Comparison of ENCODE assay signal across 12 cellular contexts in the genomic region with DNA sequence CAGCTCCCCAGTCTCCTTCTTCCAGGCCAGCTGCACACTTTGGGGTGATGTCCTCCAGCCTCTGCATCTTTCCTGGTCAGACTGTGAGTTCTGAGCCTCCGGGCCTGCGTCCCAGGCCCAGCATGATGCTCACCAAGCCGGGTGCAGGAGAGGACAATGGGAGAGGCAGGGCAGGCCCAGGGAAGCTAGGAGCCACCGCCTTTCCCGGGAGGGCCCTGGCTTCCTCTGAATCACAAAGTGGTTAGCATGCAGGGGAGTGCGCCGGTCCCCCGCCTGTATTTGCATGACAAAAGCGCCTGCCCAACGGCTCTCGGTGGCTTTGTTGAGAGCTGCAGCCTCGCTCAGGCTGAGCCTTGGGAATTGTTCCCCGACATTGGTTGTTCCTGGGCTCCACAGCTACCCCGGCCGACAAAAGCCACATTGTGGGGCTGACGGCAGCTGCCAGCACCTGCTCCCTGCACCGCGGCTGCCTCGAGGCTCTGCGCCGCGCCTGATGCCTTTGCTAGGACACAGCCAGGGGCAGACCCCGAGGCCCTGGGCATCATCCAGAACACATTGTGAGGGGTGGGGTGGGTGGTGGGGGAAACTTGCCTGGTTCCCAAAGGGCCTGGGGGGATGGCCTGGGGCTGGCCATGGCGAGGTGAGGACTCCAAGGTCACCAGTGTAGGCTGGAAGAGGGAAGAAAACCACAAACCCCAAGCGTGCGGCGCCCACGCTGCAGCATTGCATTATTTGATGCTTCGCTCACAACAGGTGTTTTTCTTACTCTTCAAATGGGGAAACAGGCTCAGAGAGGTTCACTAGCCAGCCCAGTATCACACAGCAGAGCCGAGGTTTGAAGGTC. TPM values are rescaled to one million over a fixed set of nuclear protein-coding genes. Genes with fewer than 3 reads are reported as not detected.
A peak's percentile ranks its signal among the peaks of the same experiment; 100 is the strongest.
DNase-seq lines count a peak whose midpoint lies in the region; ATAC-seq, FAIRE-seq and TF ChIP-seq lines count a peak whose summit lies in the region.
"Had no signal": no experiment of that assay in that cellular context is flagged by ENCODE, and none has a peak within 500 bp of the region (broad histone marks: within the 10 kb centered on the region; RNA-seq: fewer than 3 reads in every experiment).

No MANE protein-coding gene starts in this region.

- TF ChIP-seq POLR2A in GM12878 (IDR thresholded peaks at IDR 0.05; ENCODE audit: low read depth, low read length) = no peak

- H3K4me2 ChIP-seq in GM12878 (ENCODE audit: control insufficient read depth, insufficient read depth) = no peak overlapping the region

- H3K4me1 ChIP-seq in A673 (ENCODE audit: insufficient read depth, low read length, poor library complexity, severe bottlenecking) (peaks cover 16% of the 10 kb centered on the region), GM12878 (ENCODE audit: control insufficient read depth, insufficient read depth, low read length) (peaks cover 28% of the 10 kb centered on the region)

- intact Hi-C loops in A673 (cut with micrococcal nuclease; ENCODE audit: unreplicated experiment) (no loop called here), GM12878 (cut with micrococcal nuclease; ENCODE audit: unreplicated experiment) (loop anchor here (5.0 kb wide), 1 partner anchor 39 kb away; no protein-coding TSS in a partner anchor)

- in situ Hi-C loops in GM12878 (cut with MboI) = no loop called here

- no peak for FAIRE-seq in GM12878 (lab: Jason Lieb, UNC)
- FAIRE-seq: endometrium had no signal

- H3K9me3 ChIP-seq in A673 (ENCODE audit: low read depth, low read length, poor library complexity, severe bottlenecking) (no peaks in the 10 kb centered on the region), GM12878 (replicated peaks; ENCODE audit: control insufficient read depth, insufficient read depth, low read length) (no peaks in the 10 kb centered on the region)
- H3K9me3 ChIP-seq: right lobe of liver, transverse colon had no signal

- H3K36me3 ChIP-seq in A673 (ENCODE audit: insufficient read depth, low read length, poor library complexity, severe bottlenecking) = no peaks in the 10 kb centered on the region
- H3K36me3 ChIP-seq in GM12878 (ENCODE audit: control insufficient read depth in 2 of 2, insufficient read depth in 2 of 2, low read length in 1 of 2) = no peaks in the 10 kb centered on the region
- H3K36me3 ChIP-seq: right lobe of liver, transverse colon had no signal

- RAD21 ChIA-PET in GM12878 (lab: Charles Lee; ENCODE audit: unreplicated experiment) = interaction anchor here (0.6 to 1.8 kb wide), 3 partner anchors 12 to 19 kb away, joined by 3 to 5 read pairs (median 4); partner anchors contain the start of gene KLF13

- H2AFZ ChIP-seq in GM12878 (ENCODE audit: control insufficient read depth, low read depth, low read length) = no peak overlapping the region

- H3K27me3 ChIP-seq in A673 (replicated peaks; ENCODE audit: insufficient read depth, low read depth, low read length, poor library complexity) (no peaks in the 10 kb centered on the region), GM12878 (replicated peaks in 1 of 2; ENCODE audit: control insufficient read depth in 2 of 2, insufficient read depth in 2 of 2, low read length in 1 of 2) (no peaks in the 10 kb centered on the region; a peak in 1 of 4 replicates)
- H3K27me3 ChIP-seq: right lobe of liver, transverse colon had no signal

- no peaks in the 10 kb centered on the region for H3K79me2 ChIP-seq in GM12878 (ENCODE audit: control insufficient read depth, insufficient read depth, low read length)

- ATAC-seq in GM12878 (no peak), HG03521 (IDR thresholded peaks at IDR 0.05; ENCODE audit: unreplicated experiment) (no peak)
- ATAC-seq: right lobe of liver had no signal

- H3K27ac ChIP-seq in A673 (ENCODE audit: low read depth, low read length, poor library complexity, severe bottlenecking) (no peak overlapping the region), GM12878 (ENCODE audit: control insufficient read depth, insufficient read depth) (no peak overlapping the region)
- H3K27ac ChIP-seq: right lobe of liver, transverse colon had no signal

- POLR2A ChIA-PET in A673 (lab: Charles Lee; ENCODE audit: low non-redundant PET) = no interaction called here
- POLR2A ChIA-PET in GM12878 (lab: Charles Lee) = no interaction called here

- 56% methylated on average over 29 of the region's 30 CpGs for WGBS in GM12878 (ENCODE audit: insufficient coverage, insufficient replicate concordance, low lambda C conversion rate, missing lambda C conversion rate)

- H3K4me3 ChIP-seq in A673 (ENCODE audit: low read depth, low read length, poor library complexity, severe bottlenecking) (no peak overlapping the region), GM12878 (no peak overlapping the region)
- H3K4me3 ChIP-seq: right lobe of liver, transverse colon had no signal

- SMC1A ChIA-PET in GM12878 (lab: Charles Lee; ENCODE audit: uncharacterized antibody, unreplicated experiment) = interaction anchor here (1.0 to 2.3 kb wide), 5 partner anchors 10 to 60 kb away, joined by 3 to 8 read pairs (median 4); no protein-coding TSS in a partner anchor

- TF ChIP-seq CTCF in A673 (conservative IDR thresholded peaks at IDR 0.05; ENCODE audit: low read depth, low read length) = no peak
- no peak for TF ChIP-seq CTCF in GM12878 (IDR thresholded peaks at IDR 0.05 in 2 of 3, conservative IDR thresholded peaks at IDR 0.05 in 1 of 3; ENCODE audit: control insufficient read depth in 2 of 3, extremely low read depth in 1 of 3, insufficient read depth in 1 of 3, low read depth in 3 of 3, low read length in 3 of 3)

- DNase-seq in A673 (ENCODE audit: low spot score) (peak; percentile 68), NCI-H1417 treated with DMSO at 0.1 percent for 48 hours (lab: John Stamatoyannopoulos, UW) (peak; percentile 88), GM12878 (ENCODE audit: low read depth, low spot score) (no peak), left kidney (ENCODE audit: low read depth, low spot score) (peak; percentile 33), NCI-H1694 treated with DMSO at 0.1 percent for 48 hours (lab: John Stamatoyannopoulos, UW) (no peak), NCI-H446 treated with DMSO at 0.1 percent for 48 hours (lab: John Stamatoyannopoulos, UW) (no peak), cerebellar nuclear complex (lab: John Stamatoyannopoulos, UW) (no peak)
- DNase-seq: NCI-H1694, transverse colon had no signal

- no TSS peak for BruUV-seq in A673 (replicated peaks; lab: Mats Ljungman, UMichigan)
- no TSS peak for BruUV-seq in GM12878 (replicated peaks; lab: Mats Ljungman, UMichigan)

- TF ChIP-seq RAD21 in GM12878 (IDR thresholded peaks at IDR 0.05; ENCODE audit: insufficient read depth, low read depth, low read length) = no peak

- no peak for TF ChIP-seq EP300 in GM12878 (IDR thresholded peaks at IDR 0.05; ENCODE audit: borderline replicate concordance in 1 of 2, control insufficient read depth in 1 of 2, low read depth in 2 of 2, low read length in 2 of 2)

- no peaks in the 10 kb centered on the region for H4K20me1 ChIP-seq in GM12878 (ENCODE audit: control insufficient read depth, insufficient read depth)

- CTCF ChIA-PET in A673 (lab: Charles Lee) (no interaction called here), GM12878 (lab: Yijun Ruan, JAX) (interaction anchor here (1.1 to 1.5 kb wide), 2 partner anchors 128 to 183 kb away, joined by 3 to 4 read pairs; no protein-coding TSS in a partner anchor)

- no peak overlapping the region for H3K9ac ChIP-seq in GM12878 (ENCODE audit: control insufficient read depth, insufficient read depth, low read length)

TF ChIP-seq in GM12878, 131 proteins besides CTCF, POLR2A, EP300 and RAD21:
- TF ChIP-seq POU2F2 (IDR thresholded peaks at IDR 0.05; ENCODE audit: borderline replicate concordance, low read depth, low read length) (peak; percentile 31; the same call in 1 of the 3 replicates), IRF4 (IDR thresholded peaks at IDR 0.05; ENCODE audit: low read depth, low read length) (no peak)
TF ChIP-seq in GM12878: peak in this region for 1.

RNA-seq across cellular contexts. Expression of gene KLF13, which starts 20.0 kb away (rescaled TPM):
- total RNA-seq in A673 (2021) = 22.1 and 23.5 TPM in 2 replicates
- 47.3 and 48.6 TPM in 2 replicates for total RNA-seq in GM12878 (2013; cell fraction: nucleolus; rRNA removed)
- total RNA-seq in GM12878 (2014; rRNA removed) = 49.3 and 51.8 TPM in 2 replicates
- 64.7 and 65.1 TPM in 2 replicates for total RNA-seq in GM12878 (2014; rRNA removed; fragmentation: Illumina TruSeq; extraction: Trizol)
- total RNA-seq in GM12878 (2021) = 109 and 112 TPM in 2 replicates
- polyA plus RNA-seq in GM12878 (2011; ENCODE audit: low read depth) = 21.1 TPM
- polyA plus RNA-seq in GM12878 (2011; rRNA removed) = 71.9 and 72.0 TPM in 2 replicates
- polyA plus RNA-seq in GM12878 (2011; cell fraction: cytosol; rRNA removed) = 40.2 and 46.9 TPM in 2 replicates
- 35.3 and 41.2 TPM in 2 replicates for polyA plus RNA-seq in GM12878 (2011; cell fraction: nucleus; rRNA removed)
- polyA plus RNA-seq in GM12878 (2012) = 50.2 and 70.7 TPM in 2 replicates
- 42.3 and 48.2 TPM in 2 replicates for polyA plus RNA-seq in GM12878 (2014; fragmentation: Illumina TruSeq; extraction: Trizol)
- 10 to 100 TPM; 31.1 to 63.1 TPM for polyA plus RNA-seq in GM12878 (2014; fragmentation: Nextera tagmentation; extraction: Ambion mirVana)
- polyA plus RNA-seq in GM12878 (2014; rRNA removed) = 51.0 and 52.4 TPM in 2 replicates
- 10 to 100 TPM; 20.3 to 24.4 TPM for polyA plus RNA-seq in GM12878 (2016; fragmentation: Nextera tagmentation; extraction: Ambion mirVana)
- 55.7 and 58.5 TPM in 2 replicates for polyA minus RNA-seq in GM12878 (2011; rRNA and poly(A)+ RNA removed)
- polyA minus RNA-seq in GM12878 (2011; cell fraction: cytosol; rRNA and poly(A)+ RNA removed) = 23.3 and 37.1 TPM in 2 replicates
- polyA minus RNA-seq in GM12878 (2011; cell fraction: nucleus; rRNA and poly(A)+ RNA removed) = 10.3 and 17.7 TPM in 2 replicates

Comparison
In these comparisons a context has a peak if more than half of its experiments do, and no peak if none do; other contexts are left out.
1. DNase-seq: peak in A673 (single experiment), NCI-H1417 treated with DMSO at 0.1 percent for 48 hours (single experiment) and left kidney (single experiment); none in GM12878 (single experiment), NCI-H1694 treated with DMSO at 0.1 percent for 48 hours (single experiment), NCI-H446 treated with DMSO at 0.1 percent for 48 hours (single experiment) and cerebellar nuclear complex (0 of 2).